Comparison of ENCODE assay signal across 8 cellular contexts in the genomic region with DNA sequence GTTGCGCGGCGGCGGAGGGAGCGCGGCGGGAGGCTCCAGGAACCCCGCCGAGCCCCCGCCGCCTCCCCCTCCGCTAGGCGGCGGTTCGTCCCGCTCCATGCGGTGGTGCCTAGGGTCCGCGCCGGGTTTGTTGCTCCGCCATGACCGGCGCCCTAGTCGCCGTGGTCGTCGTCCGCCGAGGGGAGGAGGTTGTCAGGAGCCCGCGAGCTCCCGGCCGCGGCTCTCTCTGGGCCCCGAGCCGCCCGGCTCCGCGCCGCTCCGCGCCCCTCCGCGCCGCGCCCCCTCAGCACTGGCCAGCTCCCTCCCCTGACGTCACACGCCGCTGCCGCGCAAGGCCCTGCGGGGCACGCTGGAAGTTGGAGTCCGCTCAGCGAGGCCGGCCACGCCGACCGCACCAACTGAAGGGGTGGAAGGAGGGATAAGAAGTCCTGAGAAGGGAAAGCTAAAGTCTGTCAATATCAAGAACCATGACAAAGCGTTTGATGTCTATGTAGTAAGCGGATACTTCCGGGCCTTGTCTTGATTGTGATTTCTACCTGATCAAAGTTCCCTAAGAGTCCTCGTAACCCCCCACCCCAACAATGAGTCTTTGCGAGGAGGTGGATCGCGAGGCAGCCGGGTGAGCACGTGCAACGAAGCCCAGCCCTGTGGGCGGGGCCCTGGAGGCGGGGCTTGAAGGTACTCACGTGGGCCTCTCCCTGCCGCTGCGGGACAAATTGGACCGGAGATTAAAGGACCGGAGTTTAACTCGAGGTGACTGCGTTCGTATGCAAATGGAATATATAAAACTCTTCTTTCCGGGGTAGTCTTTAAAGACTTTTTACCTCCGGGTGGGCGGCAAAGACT. TPM values are rescaled to one million over a fixed set of nuclear protein-coding genes. Genes with fewer than 3 reads are reported as not detected.
DNase-seq lines count a peak whose midpoint lies in the region; ATAC-seq and TF ChIP-seq lines count a peak whose summit lies in the region.

A gene (minus strand): TSS at position 291 of the 846 bp plus-strand sequence.

- H2AFZ ChIP-seq in PC-9: peak within 1 kb of the TSS; percentile 93

- TF ChIP-seq RAD21 in Ishikawa (IDR thresholded peaks at IDR 0.05; ENCODE audit: low read depth): no peak

- peaks cover 7% of the 10 kb centered on the region; the same call in 1 of the 2 replicates for H3F3A ChIP-seq in PC-9 (ENCODE audit: insufficient read depth, low read depth)

- peaks cover 24% of the 10 kb centered on the region for H4K20me1 ChIP-seq in PC-9 (ENCODE audit: insufficient read depth)

- POLR2A ChIA-PET in PC-9 (lab: Charles Lee; ENCODE audit: unreplicated experiment): interaction anchor here (0.5 to 1.3 kb wide), 7 partner anchors 46 to 184 kb away, joined by 3 to 7 read pairs (median 4); a partner anchor contains a TSS

- no peak for TF ChIP-seq CTCF in PC-9 (conservative IDR thresholded peaks at IDR 0.05)
- TF ChIP-seq CTCF in esophagus muscularis mucosa (IDR thresholded peaks at IDR 0.05): peak; percentile 20 to 52 (median 32)

- intact Hi-C loops in PC-9 (cut with micrococcal nuclease; ENCODE audit: unreplicated experiment): loop anchor here (1.0 to 10.0 kb wide), 8 partner anchors 36 to 1721 kb away; a partner anchor contains a TSS
- intact Hi-C loops in esophagus muscularis mucosa (cut with DNase I): loop anchor here (5.0 to 10.0 kb wide), 2 partner anchors 371 to 604 kb away; a partner anchor contains a TSS

- H3K27ac ChIP-seq in PC-9 (peak within 1 kb of the TSS; percentile 74), esophagus muscularis mucosa (replicated peaks in 1 of 4) (peak within 1 kb of the TSS; percentile 53 to 81 (median 75))

- H3K9me3 Mint-ChIP-seq in activated T-cell treated with anti-CD3 and anti-CD28 coated beads, Interleukin-2, amount 50 U/mL, for 4 hours: no peaks in the 10 kb centered on the region

- H3K36me3 Mint-ChIP-seq in activated T-cell treated with anti-CD3 and anti-CD28 coated beads, Interleukin-2, amount 50 U/mL, for 4 hours (ENCODE audit: insufficient read depth): no peaks in the 10 kb centered on the region

- H3K9me3 ChIP-seq in PC-9 (ENCODE audit: insufficient read depth, low read depth): no peaks in the 10 kb centered on the region
- H3K9me3 ChIP-seq in esophagus muscularis mucosa: no peaks in the 10 kb centered on the region

- no peaks in the 10 kb centered on the region for H3K9me2 ChIP-seq in PC-9 (ENCODE audit: insufficient read depth)

- H3K27me3 ChIP-seq in PC-9 (ENCODE audit: insufficient read depth, low read depth) (0 out of 2 replicates have a peak, but pooled peaks cover under 1% of the 10 kb centered on the region), esophagus muscularis mucosa (peaks cover 3 to 46% (median 16%) of the 10 kb centered on the region in 4 donors)

- TF ChIP-seq POLR2A in esophagus muscularis mucosa (IDR thresholded peaks at IDR 0.05; ENCODE audit: low read depth): no peak

- peak within 1 kb of the TSS; percentile 88 for H3K4me3 Mint-ChIP-seq in activated T-cell treated with anti-CD3 and anti-CD28 coated beads, Interleukin-2, amount 50 U/mL, for 4 hours

- 1% methylated on average over 20 of the region's 82 CpGs for WGBS in esophagus muscularis mucosa

- no TSS peak for BruUV-seq in PC-9 (replicated peaks; lab: Mats Ljungman, UMichigan)

- ATAC-seq in GM21619 (IDR thresholded peaks at IDR 0.05; ENCODE audit: unreplicated experiment): peak; percentile 89
- ATAC-seq in activated T-cell treated with anti-CD3 and anti-CD28 coated beads, Interleukin-2, amount 50 U/mL, for 4 hours: peak; percentile 92 to 95

- H3K4me2 ChIP-seq in PC-9: peak within 1 kb of the TSS; percentile 84

- peaks cover 73% of the 10 kb centered on the region for H3K27me3 Mint-ChIP-seq in activated T-cell treated with anti-CD3 and anti-CD28 coated beads, Interleukin-2, amount 50 U/mL, for 4 hours (ENCODE audit: low read depth)

- peaks cover 44% of the 10 kb centered on the region for H3K79me2 ChIP-seq in PC-9 (ENCODE audit: low read depth)

- H3K4me3 ChIP-seq in PC-9 (peak within 1 kb of the TSS; percentile 77), esophagus muscularis mucosa (peak within 1 kb of the TSS; percentile 81 to 95 (median 86))

- H3K4me1 ChIP-seq in PC-9 (replicated peaks; ENCODE audit: insufficient read depth): peaks cover 25% of the 10 kb centered on the region
- peaks cover 21 to 44% (median 34%) of the 10 kb centered on the region in 4 donors for H3K4me1 ChIP-seq in esophagus muscularis mucosa

- H3K36me3 ChIP-seq in PC-9 (ENCODE audit: low read depth): no peaks in the 10 kb centered on the region
- H3K36me3 ChIP-seq in esophagus muscularis mucosa: no peaks in the 10 kb centered on the region

- DNase-seq in DMS79 treated with DMSO at 0.1 percent for 48 hours (lab: John Stamatoyannopoulos, UW) (peak; percentile 96), PC-9 (peak; percentile 86 to 98), esophagus muscularis mucosa (ENCODE audit: extremely low spot score) (peak; percentile 98), myocyte (ENCODE audit: low read depth) (peak; percentile 97)
- peak; percentile 93 for DNase-seq in activated T-cell treated with anti-CD3 and anti-CD28 coated beads, Interleukin-2, amount 50 U/mL, for 4 hours
- DNase-seq in stimulated activated CD8-positive, alpha-beta memory T cell treated with anti-CD3 and anti-CD28 coated beads, Interleukin-7, amount 100 ng/mL, for 4 hours (ENCODE audit: low read depth in 2 of 2): peak; percentile 88 to 92

- CTCF ChIA-PET in PC-9 (lab: Charles Lee): interaction anchor here (0.5 to 10.9 kb wide), 9 partner anchors 47 to 470 kb away, joined by 3 to 159 read pairs (median 4); a partner anchor contains a TSS

- H3K4me1 Mint-ChIP-seq in activated T-cell treated with anti-CD3 and anti-CD28 coated beads, Interleukin-2, amount 50 U/mL, for 4 hours (ENCODE audit: low read depth): peaks cover 33% of the 10 kb centered on the region

- TF ChIP-seq EP300 in Ishikawa (IDR thresholded peaks at IDR 0.05; ENCODE audit: borderline replicate concordance) (peak; percentile 72; the same call in 1 of the 2 replicates), esophagus muscularis mucosa (IDR thresholded peaks at IDR 0.05) (no peak)

TF ChIP-seq in Ishikawa, 13 proteins besides CTCF, POLR2A, EP300 and RAD21:
- TF ChIP-seq, protein P1, sequence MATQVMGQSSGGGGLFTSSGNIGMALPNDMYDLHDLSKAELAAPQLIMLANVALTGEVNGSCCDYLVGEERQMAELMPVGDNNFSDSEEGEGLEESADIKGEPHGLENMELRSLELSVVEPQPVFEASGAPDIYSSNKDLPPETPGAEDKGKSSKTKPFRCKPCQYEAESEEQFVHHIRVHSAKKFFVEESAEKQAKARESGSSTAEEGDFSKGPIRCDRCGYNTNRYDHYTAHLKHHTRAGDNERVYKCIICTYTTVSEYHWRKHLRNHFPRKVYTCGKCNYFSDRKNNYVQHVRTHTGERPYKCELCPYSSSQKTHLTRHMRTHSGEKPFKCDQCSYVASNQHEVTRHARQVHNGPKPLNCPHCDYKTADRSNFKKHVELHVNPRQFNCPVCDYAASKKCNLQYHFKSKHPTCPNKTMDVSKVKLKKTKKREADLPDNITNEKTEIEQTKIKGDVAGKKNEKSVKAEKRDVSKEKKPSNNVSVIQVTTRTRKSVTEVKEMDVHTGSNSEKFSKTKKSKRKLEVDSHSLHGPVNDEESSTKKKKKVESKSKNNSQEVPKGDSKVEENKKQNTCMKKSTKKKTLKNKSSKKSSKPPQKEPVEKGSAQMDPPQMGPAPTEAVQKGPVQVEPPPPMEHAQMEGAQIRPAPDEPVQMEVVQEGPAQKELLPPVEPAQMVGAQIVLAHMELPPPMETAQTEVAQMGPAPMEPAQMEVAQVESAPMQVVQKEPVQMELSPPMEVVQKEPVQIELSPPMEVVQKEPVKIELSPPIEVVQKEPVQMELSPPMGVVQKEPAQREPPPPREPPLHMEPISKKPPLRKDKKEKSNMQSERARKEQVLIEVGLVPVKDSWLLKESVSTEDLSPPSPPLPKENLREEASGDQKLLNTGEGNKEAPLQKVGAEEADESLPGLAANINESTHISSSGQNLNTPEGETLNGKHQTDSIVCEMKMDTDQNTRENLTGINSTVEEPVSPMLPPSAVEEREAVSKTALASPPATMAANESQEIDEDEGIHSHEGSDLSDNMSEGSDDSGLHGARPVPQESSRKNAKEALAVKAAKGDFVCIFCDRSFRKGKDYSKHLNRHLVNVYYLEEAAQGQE (IDR thresholded peaks at IDR 0.05; ENCODE audit: low read depth): peak; percentile 75
- 0 out of 2 replicates have a peak, but pooled peaks have one; percentile 66 for TF ChIP-seq ZBTB7A (IDR thresholded peaks at IDR 0.05; ENCODE audit: low read depth)
- TF ChIP-seq TCF12 (IDR thresholded peaks at IDR 0.05; ENCODE audit: low read depth): peak; percentile 14; the same call in 1 of the 2 replicates
- TF ChIP-seq CREB1 (IDR thresholded peaks at IDR 0.05; ENCODE audit: low read depth): peak; percentile 87
- no peak for TF ChIP-seq CEBPB (IDR thresholded peaks at IDR 0.05)
- TF ChIP-seq, protein P2, sequence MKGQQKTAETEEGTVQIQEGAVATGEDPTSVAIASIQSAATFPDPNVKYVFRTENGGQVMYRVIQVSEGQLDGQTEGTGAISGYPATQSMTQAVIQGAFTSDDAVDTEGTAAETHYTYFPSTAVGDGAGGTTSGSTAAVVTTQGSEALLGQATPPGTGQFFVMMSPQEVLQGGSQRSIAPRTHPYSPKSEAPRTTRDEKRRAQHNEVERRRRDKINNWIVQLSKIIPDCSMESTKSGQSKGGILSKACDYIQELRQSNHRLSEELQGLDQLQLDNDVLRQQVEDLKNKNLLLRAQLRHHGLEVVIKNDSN (IDR thresholded peaks at IDR 0.05): peak; percentile 90
- TF ChIP-seq, protein P3, sequence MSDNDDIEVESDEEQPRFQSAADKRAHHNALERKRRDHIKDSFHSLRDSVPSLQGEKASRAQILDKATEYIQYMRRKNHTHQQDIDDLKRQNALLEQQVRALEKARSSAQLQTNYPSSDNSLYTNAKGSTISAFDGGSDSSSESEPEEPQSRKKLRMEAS (IDR thresholded peaks at IDR 0.05): peak; percentile 94
- no peak for TF ChIP-seq TEAD4 (IDR thresholded peaks at IDR 0.05)
- no peak for TF ChIP-seq TAF1 (IDR thresholded peaks at IDR 0.05; ENCODE audit: low read depth)
- TF ChIP-seq NFIC (IDR thresholded peaks at IDR 0.05): 0 out of 2 replicates have a peak, but pooled peaks have one; percentile 9
- TF ChIP-seq YY1 (IDR thresholded peaks at IDR 0.05; ENCODE audit: low read depth): no peak
- peak; percentile 12; the same call in 1 of the 2 replicates for TF ChIP-seq EGR1 (IDR thresholded peaks at IDR 0.05)
- TF ChIP-seq FOXM1 (IDR thresholded peaks at IDR 0.05; ENCODE audit: borderline replicate concordance, low read depth): peak; percentile 36; the same call in 1 of the 2 replicates
TF ChIP-seq in Ishikawa: peak in this region for 9.

RNA-seq across cellular contexts. Expression of the gene that starts here (rescaled TPM):
- total RNA-seq in PC-9 (2021) (13.0 TPM in 2 replicates), esophagus muscularis mucosa (1 to 10 TPM; 1.8 to 2.8 (median 2.0) TPM), myocyte (1.9 and 2.1 TPM in 2 replicates)
- total RNA-seq in activated T-cell treated with anti-CD3 and anti-CD28 coated beads, Interleukin-2, amount 50 U/mL, for 4 hours: 1 to 10 TPM; 2.3 to 3.5 (median 2.7) TPM
- polyA plus RNA-seq in myocyte (2012): 0.95 TPM

Comparison
In these comparisons a context has a peak if more than half of its experiments do, and no peak if none do; other contexts are left out.
1. Peak in every context shown above with its lines: DNase-seq, ATAC-seq, H3K4me3 ChIP-seq and H3K27ac ChIP-seq.